22 cellular contexts compared by ENCODE assay signal in genomic region chr2:42187886-42188285, GRCh38.
"Had no signal": no experiment of that assay in that cellular context is flagged by ENCODE, and none has a peak within 500 bp of the region (broad histone marks: within the 10 kb centered on the region; RNA-seq: fewer than 3 reads in every experiment).

No MANE protein-coding gene starts in this region.

- ATAC-seq: activated CD4-positive, alpha-beta T cell treated with anti-CD3 and anti-CD28 coated beads for 36 hours; activated T-cell treated with anti-CD3 and anti-CD28 coated beads, Interleukin-2, amount 50 U/mL, for 72 hours; foreskin keratinocyte; heart right ventricle; left lung; mucosa of descending colon; right cardiac atrium; stimulated activated naive CD8-positive, alpha-beta T cell treated with anti-CD3 and anti-CD28 coated beads, Interleukin-15, Interleukin-2, amounts not matched to agents 100 U/mL and 50 U/mL, for 24 hours had no signal

- H3K27me3 Mint-ChIP-seq: activated CD4-positive, alpha-beta T cell treated with anti-CD3 and anti-CD28 coated beads for 36 hours; central memory CD8-positive, alpha-beta T cell had no signal

- DNase-seq: activated CD4-positive, alpha-beta T cell treated with anti-CD3 and anti-CD28 coated beads for 36 hours; activated CD4-positive, alpha-beta T cell treated with anti-CD3 and anti-CD28 coated beads, Interleukin-2, amount 50 U/mL, for 4 hours; activated CD4-positive, CD25-positive, alpha-beta regulatory T cell; activated effector memory CD4-positive, alpha-beta T cell treated with anti-CD3 and anti-CD28 coated beads, Interleukin-2, amount 50 U/mL, for 16 hours; activated naive CD4-positive, alpha-beta T cell treated with anti-CD3 and anti-CD28 coated beads for 36 hours; activated T-cell treated with anti-CD3 and anti-CD28 coated beads for 4 hours; activated T-cell treated with anti-CD3 and anti-CD28 coated beads, Interleukin-2, amount 50 U/mL, for 72 hours; dermis blood vessel endothelial cell; effector CD4-positive, alpha-beta T cell; foreskin keratinocyte; heart right ventricle; kidney glomerular epithelial cell; left lung; mucosa of descending colon; nephron progenitor cell; right cardiac atrium; spleen; stimulated activated naive CD8-positive, alpha-beta T cell treated with anti-CD3 and anti-CD28 coated beads, Interleukin-15, Interleukin-2, amounts not matched to agents 100 U/mL and 50 U/mL, for 24 hours; T-helper 1 cell; thyroid gland; upper lobe of left lung had no signal

- H3K9me3 Mint-ChIP-seq: activated naive CD4-positive, alpha-beta T cell treated with anti-CD3 and anti-CD28 coated beads for 36 hours; activated T-cell treated with anti-CD3 and anti-CD28 coated beads, Interleukin-2, amount 50 U/mL, for 72 hours; central memory CD8-positive, alpha-beta T cell; nephron progenitor cell had no signal

- H3K27ac Mint-ChIP-seq: activated naive CD4-positive, alpha-beta T cell treated with anti-CD3 and anti-CD28 coated beads for 36 hours; activated T-cell treated with anti-CD3 and anti-CD28 coated beads, Interleukin-2, amount 50 U/mL, for 72 hours; nephron progenitor cell had no signal

- H3K4me3 Mint-ChIP-seq: activated CD4-positive, alpha-beta T cell treated with anti-CD3 and anti-CD28 coated beads for 36 hours; activated naive CD4-positive, alpha-beta T cell treated with anti-CD3 and anti-CD28 coated beads for 36 hours; activated T-cell treated with anti-CD3 and anti-CD28 coated beads, Interleukin-2, amount 50 U/mL, for 72 hours; central memory CD8-positive, alpha-beta T cell; nephron progenitor cell had no signal
